In genomic region chr3:184260571-184261269, GRCh38 we compare ENCODE assay signal across 8 cellular contexts. TPM values are rescaled to one million over a fixed set of nuclear protein-coding genes. Genes with fewer than 3 reads are reported as not detected.
DNase-seq lines count a peak whose midpoint lies in the region; ATAC-seq, FAIRE-seq and TF ChIP-seq lines count a peak whose summit lies in the region.

No MANE protein-coding gene starts in this region.

- H3K9me3 ChIP-seq in kidney (ENCODE audit: control insufficient read depth in 1 of 2, low read length in 2 of 2) (no peaks in the 10 kb centered on the region), upper lobe of right lung (no peaks in the 10 kb centered on the region), mucosa of descending colon (no peaks in the 10 kb centered on the region)

- H3K4me1 Mint-ChIP-seq in activated T-helper 1 cell treated with anti-CD3 and anti-CD28 coated beads, Interleukin-12 subunit alpha, Interleukin-12 subunit beta, Interleukin-2, Interleukin-4 antibody, amounts not matched to agents 30 ng/mL and 10 ng/mL and 1 ng/mL, durations not matched to agents 14 hours and 24 hours and 36 hours (ENCODE audit: low read depth), result peaks cover 19% of the 10 kb centered on the region

- peak overlapping the region; percentile 78 for H3K27ac Mint-ChIP-seq in activated T-helper 1 cell treated with anti-CD3 and anti-CD28 coated beads, Interleukin-12 subunit alpha, Interleukin-12 subunit beta, Interleukin-2, Interleukin-4 antibody, amounts not matched to agents 30 ng/mL and 10 ng/mL and 1 ng/mL, durations not matched to agents 14 hours and 24 hours and 36 hours

- H3K36me3 ChIP-seq in H7 (replicated peaks; ENCODE audit: control insufficient read depth, insufficient read depth, low read length) (no peaks in the 10 kb centered on the region), kidney (ENCODE audit: control insufficient read depth in 1 of 2, insufficient read depth in 2 of 2, low read length in 2 of 2) (no peaks in the 10 kb centered on the region), upper lobe of right lung (no peaks in the 10 kb centered on the region), mucosa of descending colon (ENCODE audit: low read depth) (no peaks in the 10 kb centered on the region)

- no peak overlapping the region for H3K9ac ChIP-seq in kidney (ENCODE audit: low read length in 2 of 2)

- H3K36me3 Mint-ChIP-seq in activated T-helper 1 cell treated with anti-CD3 and anti-CD28 coated beads, Interleukin-12 subunit alpha, Interleukin-12 subunit beta, Interleukin-2, Interleukin-4 antibody, amounts not matched to agents 30 ng/mL and 10 ng/mL and 1 ng/mL, durations not matched to agents 14 hours and 24 hours and 36 hours (ENCODE audit: low read depth), result peaks cover 8% of the 10 kb centered on the region

- H3K27ac ChIP-seq in kidney (ENCODE audit: low read depth in 2 of 2, low read length in 2 of 2), result no peak overlapping the region
- no peak overlapping the region for H3K27ac ChIP-seq in upper lobe of right lung

- H3K9me3 Mint-ChIP-seq in activated T-helper 1 cell treated with anti-CD3 and anti-CD28 coated beads, Interleukin-12 subunit alpha, Interleukin-12 subunit beta, Interleukin-2, Interleukin-4 antibody, amounts not matched to agents 30 ng/mL and 10 ng/mL and 1 ng/mL, durations not matched to agents 14 hours and 24 hours and 36 hours, result no peaks in the 10 kb centered on the region

- no peak for FAIRE-seq in kidney (lab: Jason Lieb, UNC)

- peaks cover 56% of the 10 kb centered on the region for H3K27me3 ChIP-seq in H7 (ENCODE audit: control insufficient read depth, insufficient read depth, low read length)
- peaks cover 66% of the 10 kb centered on the region for H3K27me3 ChIP-seq in upper lobe of right lung

- peak; percentile 30 for DNase-seq in AG08396 (ENCODE audit: low spot score)
- peak; percentile 82 for DNase-seq in H7
- no peak for DNase-seq in activated T-helper 1 cell treated with anti-CD3 and anti-CD28 coated beads, Interleukin-12 subunit alpha, Interleukin-12 subunit beta, Interleukin-2, Interleukin-4 antibody, amounts not matched to agents 30 ng/mL and 10 ng/mL and 1 ng/mL, durations not matched to agents 14 hours and 24 hours and 36 hours (ENCODE audit: low spot score)
- DNase-seq in kidney, result peak; percentile 79
- DNase-seq in upper lobe of right lung, result no peak
- DNase-seq in COLO829 (ENCODE audit: low spot score), result no peak
- no peak for DNase-seq in NK-92 treated with Interleukin-12 subunit alpha and Interleukin-12 subunit beta, amount 100 ng/mL, for 24 hours (lab: John Stamatoyannopoulos, UW)
- no peak for DNase-seq in mucosa of descending colon

- H3K4me3 ChIP-seq in H7 (ENCODE audit: insufficient read depth, low read depth, low read length) (peak overlapping the region; percentile 74), kidney (ENCODE audit: low read length in 2 of 2) (no peak overlapping the region), upper lobe of right lung (peak overlapping the region; percentile 48), mucosa of descending colon (no peak overlapping the region)

- intact Hi-C loops in activated T-helper 1 cell treated with anti-CD3 and anti-CD28 coated beads, Interleukin-12 subunit alpha, Interleukin-12 subunit beta, Interleukin-2, Interleukin-4 antibody, amounts not matched to agents 30 ng/mL and 10 ng/mL and 1 ng/mL, durations not matched to agents 14 hours and 24 hours and 36 hours (cut with micrococcal nuclease), result loop anchor here (1.0 to 5.0 kb wide), 3 partner anchors 11 to 39 kb away; partner anchors contain the start of genes EEF1AKMT4, PSMD2 and VWA5B2
- intact Hi-C loops in kidney (cut with DNase I) (no loop called here), upper lobe of right lung (cut with DNase I) (no loop called here), mucosa of descending colon (cut with DNase I, micrococcal nuclease) (no loop called here)

- H3K27me3 Mint-ChIP-seq in activated T-helper 1 cell treated with anti-CD3 and anti-CD28 coated beads, Interleukin-12 subunit alpha, Interleukin-12 subunit beta, Interleukin-2, Interleukin-4 antibody, amounts not matched to agents 30 ng/mL and 10 ng/mL and 1 ng/mL, durations not matched to agents 14 hours and 24 hours and 36 hours (ENCODE audit: insufficient read depth), result peaks cover 34% of the 10 kb centered on the region

- H3K4me3 Mint-ChIP-seq in activated T-helper 1 cell treated with anti-CD3 and anti-CD28 coated beads, Interleukin-12 subunit alpha, Interleukin-12 subunit beta, Interleukin-2, Interleukin-4 antibody, amounts not matched to agents 30 ng/mL and 10 ng/mL and 1 ng/mL, durations not matched to agents 14 hours and 24 hours and 36 hours, result peak overlapping the region; percentile 76

- ATAC-seq in upper lobe of right lung (no peak), mucosa of descending colon (no peak)

- TF ChIP-seq CTCF in kidney (IDR thresholded peaks at IDR 0.05; ENCODE audit: borderline replicate concordance, extremely low read depth, insufficient read depth) (no peak), upper lobe of right lung (IDR thresholded peaks at IDR 0.05) (no peak), mucosa of descending colon (IDR thresholded peaks at IDR 0.05) (no peak)

- H3K4me1 ChIP-seq in kidney (ENCODE audit: control insufficient read depth in 1 of 2, insufficient read depth in 1 of 2, low read depth in 1 of 2, low read length in 2 of 2) (peaks cover 4 to 15% of the 10 kb centered on the region in 2 donors), upper lobe of right lung (peaks cover 23% of the 10 kb centered on the region), mucosa of descending colon (ENCODE audit: low read depth) (peaks cover 23% of the 10 kb centered on the region)

RNA-seq across cellular contexts. Expression of gene CAMK2N2, which starts 0.6 kb away (rescaled TPM):
- total RNA-seq in H7 (2014; rRNA removed; shearing (Covaris generic)), result 1.5 and 1.6 TPM in 2 replicates
- total RNA-seq in activated T-helper 1 cell treated with anti-CD3 and anti-CD28 coated beads, Interleukin-12 subunit alpha, Interleukin-12 subunit beta, Interleukin-2, Interleukin-4 antibody, amounts not matched to agents 30 ng/mL and 10 ng/mL and 1 ng/mL, durations not matched to agents 14 hours and 24 hours and 36 hours, result 0.15 and 0.52 TPM in 2 replicates
- total RNA-seq in kidney, result 0.31 TPM
- 0.39 TPM for polyA plus RNA-seq in kidney (ENCODE audit: insufficient read depth, low read depth, low replicate concordance)
- not detected for total RNA-seq in upper lobe of right lung
- under 1 TPM in 1 of 3 donors, not detected in 2; 0.95 TPM for total RNA-seq in mucosa of descending colon

RNA-seq across cellular contexts. Expression of gene EEF1AKMT4, which starts 11.2 kb away (rescaled TPM):
- total RNA-seq in H7 (2014; rRNA removed; shearing (Covaris generic)), result 10.1 and 15.2 TPM in 2 replicates
- total RNA-seq in activated T-helper 1 cell treated with anti-CD3 and anti-CD28 coated beads, Interleukin-12 subunit alpha, Interleukin-12 subunit beta, Interleukin-2, Interleukin-4 antibody, amounts not matched to agents 30 ng/mL and 10 ng/mL and 1 ng/mL, durations not matched to agents 14 hours and 24 hours and 36 hours, result 13.5 and 15.2 TPM in 2 replicates
- total RNA-seq in kidney, result 2.8 TPM
- polyA plus RNA-seq in kidney (ENCODE audit: insufficient read depth, low read depth, low replicate concordance), result 6.1 TPM
- 2.7 TPM for total RNA-seq in upper lobe of right lung
- total RNA-seq in mucosa of descending colon, result 1 to 10 TPM; 2.8 to 5.0 (median 3.2) TPM

RNA-seq across cellular contexts. Expression of gene ALG3, which starts 12.0 kb away (rescaled TPM):
- total RNA-seq in H7 (2014; rRNA removed; shearing (Covaris generic)), result 59.8 and 62.7 TPM in 2 replicates
- total RNA-seq in activated T-helper 1 cell treated with anti-CD3 and anti-CD28 coated beads, Interleukin-12 subunit alpha, Interleukin-12 subunit beta, Interleukin-2, Interleukin-4 antibody, amounts not matched to agents 30 ng/mL and 10 ng/mL and 1 ng/mL, durations not matched to agents 14 hours and 24 hours and 36 hours, result 86.7 and 89.3 TPM in 2 replicates
- total RNA-seq in kidney (33.6 TPM), upper lobe of right lung (33.8 TPM), mucosa of descending colon (10 to 100 TPM; 30.8 to 39.9 (median 34.5) TPM)
- 39.8 TPM for polyA plus RNA-seq in kidney (ENCODE audit: insufficient read depth, low read depth, low replicate concordance)

RNA-seq across cellular contexts. Expression of gene ECE2, which starts 15.1 kb away (rescaled TPM):
- not detected in 2 replicates for total RNA-seq in H7 (2014; rRNA removed; shearing (Covaris generic))
- total RNA-seq in activated T-helper 1 cell treated with anti-CD3 and anti-CD28 coated beads, Interleukin-12 subunit alpha, Interleukin-12 subunit beta, Interleukin-2, Interleukin-4 antibody, amounts not matched to agents 30 ng/mL and 10 ng/mL and 1 ng/mL, durations not matched to agents 14 hours and 24 hours and 36 hours, result not detected in 2 replicates
- not detected for total RNA-seq in kidney
- not detected for polyA plus RNA-seq in kidney (ENCODE audit: insufficient read depth, low read depth, low replicate concordance)
- not detected for total RNA-seq in upper lobe of right lung
- total RNA-seq in mucosa of descending colon, result 1 to 10 TPM in 1 of 3 donors, under 1 TPM in 1, not detected in 1; 0.19 to 2.2 TPM

RNA-seq across cellular contexts. Expression of gene VWA5B2, which starts 31.3 kb away (rescaled TPM):
- 0.41 TPM in 1 of 2 replicates, not detected in the other for total RNA-seq in H7 (2014; rRNA removed; shearing (Covaris generic))
- not detected in 2 replicates for total RNA-seq in activated T-helper 1 cell treated with anti-CD3 and anti-CD28 coated beads, Interleukin-12 subunit alpha, Interleukin-12 subunit beta, Interleukin-2, Interleukin-4 antibody, amounts not matched to agents 30 ng/mL and 10 ng/mL and 1 ng/mL, durations not matched to agents 14 hours and 24 hours and 36 hours
- total RNA-seq in kidney, result 0.25 TPM
- polyA plus RNA-seq in kidney (ENCODE audit: insufficient read depth, low read depth, low replicate concordance), result 0.11 TPM
- not detected for total RNA-seq in upper lobe of right lung
- 1 to 10 TPM in 2 of 3 donors, under 1 TPM in 1; 0.60 to 2.9 (median 2.6) TPM for total RNA-seq in mucosa of descending colon

Comparison
In these comparisons a context has a peak if more than half of its experiments do, and no peak if none do; other contexts are left out.
1. DNase-seq: peak in AG08396 (single experiment), H7 (single experiment) and kidney (single experiment); none in activated T-helper 1 cell treated with anti-CD3 and anti-CD28 coated beads, Interleukin-12 subunit alpha, Interleukin-12 subunit beta, Interleukin-2, Interleukin-4 antibody, amounts not matched to agents 30 ng/mL and 10 ng/mL and 1 ng/mL, durations not matched to agents 14 hours and 24 hours and 36 hours (single experiment), upper lobe of right lung (single experiment), COLO829 (single experiment), NK-92 treated with Interleukin-12 subunit alpha and Interleukin-12 subunit beta, amount 100 ng/mL, for 24 hours (single experiment) and mucosa of descending colon (0 of 3).
2. H3K4me3 ChIP-seq: peak in H7 (single experiment) and upper lobe of right lung (single experiment); none in kidney (0 of 2) and mucosa of descending colon (single experiment).